Comparison of ENCODE assay signal across 1 cellular context in the genomic region with DNA sequence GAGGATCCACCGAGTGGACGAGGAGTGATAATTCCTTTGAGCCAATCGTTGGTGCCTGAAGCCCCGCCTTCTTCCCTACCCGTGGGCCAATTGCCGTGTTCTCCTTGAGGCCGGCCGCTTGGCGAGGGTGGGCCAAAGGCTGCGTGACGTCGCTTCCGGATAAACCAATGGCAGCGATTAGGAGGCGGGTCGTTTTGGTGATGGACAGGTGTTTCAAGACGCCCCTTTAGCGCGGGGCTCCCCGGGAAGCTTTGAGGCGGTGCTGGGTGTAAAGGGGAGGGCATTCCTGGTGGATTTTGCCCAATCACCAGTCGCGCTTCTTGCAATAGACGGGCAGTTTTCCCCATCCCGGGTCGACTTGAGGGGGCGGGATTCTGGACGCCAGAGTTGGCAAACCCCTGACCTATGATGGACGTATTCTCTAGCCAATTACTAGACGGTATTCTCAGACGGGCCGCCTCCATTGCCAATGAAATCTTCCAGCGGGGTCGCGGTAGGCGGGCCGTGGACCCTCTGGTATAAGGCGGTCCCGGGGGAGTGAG.
TF ChIP-seq lines count a peak whose summit lies in the region.

No MANE protein-coding gene starts in this region.

TF ChIP-seq in liver, 16 proteins besides CTCF, POLR2A, EP300 and RAD21 (continued from another document):
- TF ChIP-seq REST (IDR thresholded peaks at IDR 0.05) (peak; percentile 44), TAF1 (conservative IDR thresholded peaks at IDR 0.05) (no peak), RXRA (IDR thresholded peaks at IDR 0.05) (peak in 1 of 2 donors; percentile 67), HNF4A (conservative IDR thresholded peaks at IDR 0.05) (peak in 1 of 2 donors; percentile 65), NR2F2 (IDR thresholded peaks at IDR 0.05) (no peak), FOXA2 (IDR thresholded peaks at IDR 0.05) (no peak), SP1 (IDR thresholded peaks at IDR 0.05) (peak; percentile 96), FOXA1 (IDR thresholded peaks at IDR 0.05) (no peak), GABPA (IDR thresholded peaks at IDR 0.05 in 1 of 2, conservative IDR thresholded peaks at IDR 0.05 in 1 of 2) (peak; percentile 58 to 86), YY1 (IDR thresholded peaks at IDR 0.05) (peak; percentile 88)
- TF ChIP-seq, protein P1, sequence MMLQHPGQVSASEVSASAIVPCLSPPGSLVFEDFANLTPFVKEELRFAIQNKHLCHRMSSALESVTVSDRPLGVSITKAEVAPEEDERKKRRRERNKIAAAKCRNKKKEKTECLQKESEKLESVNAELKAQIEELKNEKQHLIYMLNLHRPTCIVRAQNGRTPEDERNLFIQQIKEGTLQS (IDR thresholded peaks at IDR 0.05): no peak
- TF ChIP-seq, protein P2, sequence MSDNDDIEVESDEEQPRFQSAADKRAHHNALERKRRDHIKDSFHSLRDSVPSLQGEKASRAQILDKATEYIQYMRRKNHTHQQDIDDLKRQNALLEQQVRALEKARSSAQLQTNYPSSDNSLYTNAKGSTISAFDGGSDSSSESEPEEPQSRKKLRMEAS (IDR thresholded peaks at IDR 0.05): peak; percentile 8
TF ChIP-seq in liver: peak in this region for 10.
